33 cellular contexts compared by ENCODE assay signal in genomic region chr10:18599392-18599791, GRCh38. TPM values are rescaled to one million over a fixed set of nuclear protein-coding genes. Genes with fewer than 3 reads are reported as not detected.
DNase-seq lines count a peak whose midpoint lies in the region; ATAC-seq, FAIRE-seq and TF ChIP-seq lines count a peak whose summit lies in the region.
"Had no signal": no experiment of that assay in that cellular context is flagged by ENCODE, and none has a peak within 500 bp of the region (broad histone marks: within the 10 kb centered on the region; RNA-seq: fewer than 3 reads in every experiment).

No MANE protein-coding gene starts in this region.

- H3K79me2 ChIP-seq in HepG2 (ENCODE audit: insufficient read depth, low read length): no peaks in the 10 kb centered on the region

- H3K4me1 ChIP-seq in liver (ENCODE audit: control insufficient read depth in 4 of 4, insufficient read depth in 4 of 4, low read length in 3 of 4): no peaks in the 10 kb centered on the region
- H3K4me1 ChIP-seq in HepG2 (ENCODE audit: insufficient read depth, low read length): peaks cover 12% of the 10 kb centered on the region
- no peaks in the 10 kb centered on the region for H3K4me1 ChIP-seq in right lobe of liver
- H3K4me1 ChIP-seq: A549; BE2C; BLaER1; BLaER1 treated with 17β-estradiol and CSF1 and Interleukin-3, amounts not matched to agents 10 nM and 100 nM; Caco-2 had no signal

- H3K4me2 ChIP-seq in HepG2 (ENCODE audit: low read depth, low read length): no peak overlapping the region
- H3K4me2 ChIP-seq: A549; BLaER1; BLaER1 treated with 17β-estradiol and CSF1 and Interleukin-3, amounts not matched to agents 10 nM and 100 nM had no signal

- DNase-seq in HepG2 (ENCODE audit: low spot score) (no peak), left lobe of liver (ENCODE audit: low spot score) (peak; percentile 61), right lobe of liver (peak; percentile 52 to 64 (median 57))
- DNase-seq: 8988T; ACHN; AML-193; BE2C; C1 segment of cervical spinal cord; Caco-2; Calu3; CD4-positive, alpha-beta memory T cell; CD4-positive, alpha-beta T cell; CD4-positive, CD25-positive, alpha-beta regulatory T cell; CD8-positive, alpha-beta memory T cell; CD8-positive, alpha-beta T cell; COR-L47; DMS 273 treated with DMSO at 0.1 percent for 48 hours; DMS153; DMS53; DMS79; DMS79 treated with DMSO at 0.1 percent for 48 hours; DND-41; EL had no signal

- POLR2A ChIA-PET in HepG2 (lab: Yijun Ruan, JAX): no interaction called here

- CTCF ChIA-PET in HepG2 (lab: Yijun Ruan, JAX; ENCODE audit: low intra/inter-chr PET ratio, low total read pairs): no interaction called here

- H3K27me3 ChIP-seq in liver (ENCODE audit: control insufficient read depth in 4 of 4, insufficient read depth in 4 of 4, low read length in 3 of 4) (no peaks in the 10 kb centered on the region), HepG2 (ENCODE audit: control insufficient read depth in 1 of 2, insufficient read depth in 2 of 2, low read length in 2 of 2) (no peaks in the 10 kb centered on the region), right lobe of liver (no peaks in the 10 kb centered on the region)
- H3K27me3 ChIP-seq: BE2C; BLaER1; BLaER1 treated with 17β-estradiol and CSF1 and Interleukin-3, amounts not matched to agents 10 nM and 100 nM had no signal

- TF ChIP-seq EP300 in HepG2 (IDR thresholded peaks at IDR 0.05; ENCODE audit: low read depth in 2 of 2, low read length in 2 of 2) (no peak), HepG2 (CRISPR knock-in tag; IDR thresholded peaks at IDR 0.05; ENCODE audit: borderline replicate concordance) (no peak)

- no peak overlapping the region for H3K4me3 ChIP-seq in liver (ENCODE audit: low read depth in 1 of 3, low read length in 3 of 3)
- no peak overlapping the region for H3K4me3 ChIP-seq in HepG2 (replicated peaks in 1 of 3; ENCODE audit: insufficient read depth in 1 of 3, low read depth in 2 of 3, low read length in 3 of 3)
- no peak overlapping the region for H3K4me3 ChIP-seq in right lobe of liver
- H3K4me3 ChIP-seq: A549; BLaER1; BLaER1 treated with 17β-estradiol and CSF1 and Interleukin-3, amounts not matched to agents 10 nM and 100 nM had no signal

- no peak overlapping the region for H2AFZ ChIP-seq in HepG2 (ENCODE audit: low read length)

- FAIRE-seq in HepG2 (lab: Jason Lieb, UNC): no peak
- FAIRE-seq: A204.1, A549, D721Med had no signal

- WGBS in liver: 88% methylated on average over 3 of the region's 3 CpGs
- WGBS in HepG2 (ENCODE audit: low lambda C conversion rate): 89% methylated on average over 3 of the region's 3 CpGs
- 67% methylated on average over 1 of the region's 3 CpGs for WGBS in right lobe of liver (ENCODE audit: insufficient coverage, low coverage, low lambda C conversion rate, missing lambda C conversion rate)

- TF ChIP-seq POLR2A in HepG2 (IDR thresholded peaks at IDR 0.05; ENCODE audit: insufficient read depth in 1 of 2, low read depth in 2 of 2, low read length in 2 of 2) (no peak), right lobe of liver (IDR thresholded peaks at IDR 0.05) (no peak)

- H3K36me3 ChIP-seq in liver (ENCODE audit: control insufficient read depth in 4 of 4, insufficient read depth in 3 of 4, low read depth in 1 of 4, low read length in 3 of 4) (peaks cover 0 to 25% (median 22%) of the 10 kb centered on the region in 4 donors), HepG2 (replicated peaks in 1 of 2; ENCODE audit: control insufficient read depth in 1 of 2, insufficient read depth in 2 of 2, low read length in 2 of 2) (peaks cover 0 to 8% of the 10 kb centered on the region in 2 experiments; a peak in 1 of 5 replicates), right lobe of liver (peaks cover 0 to 18% (median 10%) of the 10 kb centered on the region in 4 donors)

- BruUV-seq in HepG2 (replicated peaks; lab: Mats Ljungman, UMichigan): no TSS peak

- ATAC-seq in HepG2: no peak
- peak; percentile 90 for ATAC-seq in left lobe of liver
- peak; percentile 72 to 94 (median 89) for ATAC-seq in right lobe of liver
- no peak for ATAC-seq in HG03196 (IDR thresholded peaks at IDR 0.05; ENCODE audit: unreplicated experiment)
- no peak for ATAC-seq in HG03135 (IDR thresholded peaks at IDR 0.05; ENCODE audit: unreplicated experiment)
- ATAC-seq: A549; CD8-positive, alpha-beta T cell had no signal

- intact Hi-C loops in HepG2 (cut with micrococcal nuclease; ENCODE audit: unreplicated experiment) (no loop called here), right lobe of liver (cut with DNase I) (no loop called here)

- TF ChIP-seq CTCF in liver (IDR thresholded peaks at IDR 0.05; ENCODE audit: low read depth, low read length, missing input control) (no peak), HepG2 (CRISPR knock-in tag; IDR thresholded peaks at IDR 0.05) (no peak), right lobe of liver (IDR thresholded peaks at IDR 0.05) (no peak)

- no peaks in the 10 kb centered on the region for H4K20me1 ChIP-seq in HepG2 (ENCODE audit: insufficient read depth, low read length)
- H4K20me1 ChIP-seq: BLaER1; BLaER1 treated with 17β-estradiol and CSF1 and Interleukin-3, amounts not matched to agents 10 nM and 100 nM had no signal

- in situ Hi-C loops in HepG2 (cut with HindIII; ENCODE audit: extremely low pct_ligation_motif_present, low pct_unique_long_range_greater_than_20kb): no loop called here

- TF ChIP-seq RAD21 in liver (IDR thresholded peaks at IDR 0.05) (peak in 1 of 2 donors; percentile 9), HepG2 (CRISPR knock-in tag; IDR thresholded peaks at IDR 0.05) (no peak)

- H3K9ac ChIP-seq in liver (ENCODE audit: low read depth in 1 of 2, low read length in 2 of 2) (no peak overlapping the region), HepG2 (ENCODE audit: insufficient read depth, low read depth, low read length) (no peak overlapping the region)
- H3K9ac ChIP-seq: BLaER1; BLaER1 treated with 17β-estradiol and CSF1 and Interleukin-3, amounts not matched to agents 10 nM and 100 nM had no signal

- H3K27ac ChIP-seq in liver (ENCODE audit: low read depth in 1 of 2, low read length in 2 of 2): no peak overlapping the region
- no peak overlapping the region for H3K27ac ChIP-seq in HepG2 (ENCODE audit: extremely low read length, insufficient read depth, low read length)
- no peak overlapping the region for H3K27ac ChIP-seq in right lobe of liver
- H3K27ac ChIP-seq: 22Rv1; A549; BLaER1; BLaER1 treated with 17β-estradiol and CSF1 and Interleukin-3, amounts not matched to agents 10 nM and 100 nM; C4-2B had no signal

- H3K9me3 ChIP-seq in liver (ENCODE audit: control insufficient read depth in 4 of 4, low read length in 3 of 4) (no peaks in the 10 kb centered on the region), HepG2 (ENCODE audit: low read length) (no peaks in the 10 kb centered on the region), right lobe of liver (no peaks in the 10 kb centered on the region)
- H3K9me3 ChIP-seq: A549; BE2C; BLaER1; BLaER1 treated with 17β-estradiol and CSF1 and Interleukin-3, amounts not matched to agents 10 nM and 100 nM; Caco-2 had no signal

RNA-seq across cellular contexts. Expression of gene NSUN6, which starts 52.0 kb away (rescaled TPM):
- total RNA-seq in liver (10 to 100 TPM; 17.1 to 47.6 TPM), HepG2 (2016; rRNA removed; fragmentation: Illumina TruSeq; extraction: Trizol) (15.6 and 17.2 TPM in 2 replicates), left lobe of liver (27.1 TPM), right lobe of liver (10 to 100 TPM; 19.0 to 34.0 (median 27.9) TPM)
- polyA plus RNA-seq in liver (10 to 100 TPM; 16.3 to 32.9 TPM), HepG2 (2011; rRNA removed) (19.3 and 19.6 TPM in 2 replicates)
- total RNA-seq in HepG2 (2016; cell fraction: cytosol; rRNA removed; fragmentation: Illumina TruSeq; extraction: Trizol; ENCODE audit: low read depth): 6.3 and 6.6 TPM in 2 replicates
- 16.0 and 16.7 TPM in 2 replicates for total RNA-seq in HepG2 (2016; cell fraction: insoluble cytoplasmic fraction; rRNA removed; fragmentation: Illumina TruSeq; extraction: Trizol)
- 7.7 and 8.6 TPM in 2 replicates for total RNA-seq in HepG2 (2016; cell fraction: membrane; rRNA removed; fragmentation: Illumina TruSeq; extraction: Trizol)
- 27.1 and 28.7 TPM in 2 replicates for total RNA-seq in HepG2 (2016; cell fraction: nucleus; rRNA removed; fragmentation: Illumina TruSeq; extraction: Trizol)
- polyA plus RNA-seq in HepG2 (2011; cell fraction: cytosol; rRNA removed): 4.8 and 7.9 TPM in 2 replicates
- 35.5 and 54.9 TPM in 2 replicates for polyA plus RNA-seq in HepG2 (2011; cell fraction: nucleus; rRNA removed)
- 16.8 and 17.5 TPM in 2 replicates for polyA plus RNA-seq in HepG2 (2012)
- polyA plus RNA-seq in HepG2 (2016; cell fraction: cytosol; fragmentation: Illumina TruSeq; extraction: Trizol; ENCODE audit: low read depth): 0.74 and 0.86 TPM in 2 replicates
- 10.7 and 14.7 TPM in 2 replicates for polyA plus RNA-seq in HepG2 (2016; cell fraction: insoluble cytoplasmic fraction; fragmentation: Illumina TruSeq; extraction: Trizol; ENCODE audit: low read depth)
- polyA plus RNA-seq in HepG2 (2016; cell fraction: membrane; fragmentation: Illumina TruSeq; extraction: Trizol; ENCODE audit: low read depth): 2.3 and 2.6 TPM in 2 replicates
- 31.5 and 36.7 TPM in 2 replicates for polyA plus RNA-seq in HepG2 (2016; cell fraction: nucleus; fragmentation: Illumina TruSeq; extraction: Trizol; ENCODE audit: insufficient read depth, low read depth)
- polyA minus RNA-seq in HepG2 (2011; rRNA and poly(A)+ RNA removed; ENCODE audit: low replicate concordance): 5.9 and 10.4 TPM in 2 replicates
- polyA minus RNA-seq in HepG2 (2011; cell fraction: cytosol; rRNA and poly(A)+ RNA removed): 8.7 and 9.6 TPM in 2 replicates
- polyA minus RNA-seq in HepG2 (2011; cell fraction: nucleus; rRNA and poly(A)+ RNA removed): 82.9 and 109 TPM in 2 replicates

RNA-seq across cellular contexts. Expression of gene ARL5B, which starts 59.8 kb away (rescaled TPM):
- total RNA-seq in liver: 10 to 100 TPM; 18.6 to 19.5 TPM
- 1 to 10 TPM; 5.2 to 6.0 TPM for polyA plus RNA-seq in liver
- 32.7 and 50.9 TPM in 2 replicates for total RNA-seq in HepG2 (2016; rRNA removed; fragmentation: Illumina TruSeq; extraction: Trizol)
- 1.9 and 2.0 TPM in 2 replicates for total RNA-seq in HepG2 (2016; cell fraction: cytosol; rRNA removed; fragmentation: Illumina TruSeq; extraction: Trizol; ENCODE audit: low read depth)
- 33.2 and 47.1 TPM in 2 replicates for total RNA-seq in HepG2 (2016; cell fraction: insoluble cytoplasmic fraction; rRNA removed; fragmentation: Illumina TruSeq; extraction: Trizol)
- total RNA-seq in HepG2 (2016; cell fraction: membrane; rRNA removed; fragmentation: Illumina TruSeq; extraction: Trizol): 13.2 and 15.1 TPM in 2 replicates
- total RNA-seq in HepG2 (2016; cell fraction: nucleus; rRNA removed; fragmentation: Illumina TruSeq; extraction: Trizol): 46.9 and 47.2 TPM in 2 replicates
- 19.4 and 26.6 TPM in 2 replicates for polyA plus RNA-seq in HepG2 (2011; rRNA removed)
- polyA plus RNA-seq in HepG2 (2011; cell fraction: cytosol; rRNA removed): 6.7 and 13.3 TPM in 2 replicates
- 19.4 and 23.3 TPM in 2 replicates for polyA plus RNA-seq in HepG2 (2011; cell fraction: nucleus; rRNA removed)
- polyA plus RNA-seq in HepG2 (2012): 27.3 and 31.3 TPM in 2 replicates
- polyA plus RNA-seq in HepG2 (2016; cell fraction: cytosol; fragmentation: Illumina TruSeq; extraction: Trizol; ENCODE audit: low read depth): 1.0 and 1.2 TPM in 2 replicates
- polyA plus RNA-seq in HepG2 (2016; cell fraction: insoluble cytoplasmic fraction; fragmentation: Illumina TruSeq; extraction: Trizol; ENCODE audit: low read depth): 37.4 and 42.1 TPM in 2 replicates
- 5.2 and 5.9 TPM in 2 replicates for polyA plus RNA-seq in HepG2 (2016; cell fraction: membrane; fragmentation: Illumina TruSeq; extraction: Trizol; ENCODE audit: low read depth)
- 48.6 and 49.3 TPM in 2 replicates for polyA plus RNA-seq in HepG2 (2016; cell fraction: nucleus; fragmentation: Illumina TruSeq; extraction: Trizol; ENCODE audit: insufficient read depth, low read depth)
- polyA minus RNA-seq in HepG2 (2011; rRNA and poly(A)+ RNA removed; ENCODE audit: low replicate concordance): 3.5 and 13.6 TPM in 2 replicates
- polyA minus RNA-seq in HepG2 (2011; cell fraction: cytosol; rRNA and poly(A)+ RNA removed): 39.7 and 46.7 TPM in 2 replicates
- polyA minus RNA-seq in HepG2 (2011; cell fraction: nucleus; rRNA and poly(A)+ RNA removed): 68.9 and 74.0 TPM in 2 replicates
- 7.7 TPM for total RNA-seq in left lobe of liver
- 10 to 100 TPM in 4 of 6 experiments, 1 to 10 TPM in 2; 7.9 to 32.6 (median 20.4) TPM for total RNA-seq in right lobe of liver

Comparison
In these comparisons a context has a peak if more than half of its experiments do, and no peak if none do; other contexts are left out.
1. ATAC-seq: peak in left lobe of liver (single experiment) and right lobe of liver (4 of 4); none in HepG2 (single experiment), HG03196 (single experiment) and HG03135 (single experiment).